In genomic region chr6:111862314-111862713, GRCh38 we compare ENCODE assay signal across 16 cellular contexts. TPM values are rescaled to one million over a fixed set of nuclear protein-coding genes. Genes with fewer than 3 reads are reported as not detected.
DNase-seq lines count a peak whose midpoint lies in the region; ATAC-seq lines count a peak whose summit lies in the region.
"Had no signal": no experiment of that assay in that cellular context is flagged by ENCODE, and none has a peak within 500 bp of the region (broad histone marks: within the 10 kb centered on the region; RNA-seq: fewer than 3 reads in every experiment).

No MANE protein-coding gene starts in this region.

- H3K27me3 Mint-ChIP-seq in activated naive CD4-positive, alpha-beta T cell treated with anti-CD3 and anti-CD28 coated beads, Interleukin-2, amount 50 U/mL, for 24 hours = no peaks in the 10 kb centered on the region
- no peaks in the 10 kb centered on the region for H3K27me3 Mint-ChIP-seq in activated T-helper 17 cell treated with anti-CD3 and anti-CD28 coated beads, Interleukin-2, amount 50 U/mL, for 72 hours
- no peaks in the 10 kb centered on the region for H3K27me3 Mint-ChIP-seq in stimulated activated naive CD8-positive, alpha-beta T cell treated with anti-CD3 and anti-CD28 coated beads, Interleukin-15, amount 100 ng/mL, for 72 hours

- H3K4me1 ChIP-seq in iPS-20b (ENCODE audit: insufficient read depth, low read length) = peaks cover 60% of the 10 kb centered on the region
- H3K4me1 ChIP-seq: tibial artery had no signal

- DNase-seq in activated naive CD4-positive, alpha-beta T cell treated with Interleukin-2 at 50 U/mL for 16 hours = no peak
- DNase-seq in stimulated activated naive CD8-positive, alpha-beta T cell treated with anti-CD3 and anti-CD28 coated beads, Interleukin-15, amount 100 ng/mL, for 72 hours = no peak
- DNase-seq in NCI-H1105 (lab: John Stamatoyannopoulos, UW) = no peak
- no peak for DNase-seq in NCI-H1048 (lab: John Stamatoyannopoulos, UW)
- DNase-seq: amniotic stem cell; Karpas-422; NCI-H2107; ovary; right cardiac atrium; stimulated activated CD4-positive, alpha-beta T cell treated with anti-CD3 and anti-CD28 coated beads, Interleukin-15, amount 100 ng/mL, for 24 hours; tibial artery had no signal

- ATAC-seq in activated T-helper 17 cell treated with anti-CD3 and anti-CD28 coated beads, Interleukin-2, amount 50 U/mL, for 72 hours (replicated peaks) = no peak
- ATAC-seq in stimulated activated naive CD8-positive, alpha-beta T cell treated with anti-CD3 and anti-CD28 coated beads, Interleukin-15, amount 100 ng/mL, for 72 hours = no peak
- no peak for ATAC-seq in GM21367 (IDR thresholded peaks at IDR 0.05; ENCODE audit: unreplicated experiment)
- ATAC-seq: right cardiac atrium, Right ventricle myocardium inferior had no signal

- H3K4me3 Mint-ChIP-seq in activated naive CD4-positive, alpha-beta T cell treated with anti-CD3 and anti-CD28 coated beads, Interleukin-2, amount 50 U/mL, for 24 hours = peak overlapping the region; percentile 67
- peak overlapping the region; percentile 82 for H3K4me3 Mint-ChIP-seq in activated T-helper 17 cell treated with anti-CD3 and anti-CD28 coated beads, Interleukin-2, amount 50 U/mL, for 72 hours
- peak overlapping the region; percentile 7 to 25 for H3K4me3 Mint-ChIP-seq in stimulated activated naive CD8-positive, alpha-beta T cell treated with anti-CD3 and anti-CD28 coated beads, Interleukin-15, amount 100 ng/mL, for 72 hours

- no peaks in the 10 kb centered on the region for H3K9me3 Mint-ChIP-seq in activated naive CD4-positive, alpha-beta T cell treated with anti-CD3 and anti-CD28 coated beads, Interleukin-2, amount 50 U/mL, for 24 hours
- no peaks in the 10 kb centered on the region for H3K9me3 Mint-ChIP-seq in activated T-helper 17 cell treated with anti-CD3 and anti-CD28 coated beads, Interleukin-2, amount 50 U/mL, for 72 hours
- H3K9me3 Mint-ChIP-seq in stimulated activated naive CD8-positive, alpha-beta T cell treated with anti-CD3 and anti-CD28 coated beads, Interleukin-15, amount 100 ng/mL, for 72 hours = no peaks in the 10 kb centered on the region

- no peaks in the 10 kb centered on the region for H3K36me3 ChIP-seq in iPS-20b (ENCODE audit: insufficient read depth, low read depth, low read length)
- H3K36me3 ChIP-seq: ovary, tibial artery had no signal

- H3K9ac ChIP-seq in iPS-20b (ENCODE audit: low read depth, low read length) = peak overlapping the region; percentile 2; the same call in 1 of the 2 replicates

- H3K27ac ChIP-seq in iPS-20b (ENCODE audit: low read length) = peak overlapping the region; percentile 19
- H3K27ac ChIP-seq: ovary, tibial artery had no signal

- H3K9me3 ChIP-seq in iPS-20b (ENCODE audit: insufficient read depth, low read depth, low read length) = no peaks in the 10 kb centered on the region
- H3K9me3 ChIP-seq: ovary, tibial artery had no signal

- peak overlapping the region; percentile 94 for H3K27ac Mint-ChIP-seq in activated naive CD4-positive, alpha-beta T cell treated with anti-CD3 and anti-CD28 coated beads, Interleukin-2, amount 50 U/mL, for 24 hours
- peak overlapping the region; percentile 95 for H3K27ac Mint-ChIP-seq in activated T-helper 17 cell treated with anti-CD3 and anti-CD28 coated beads, Interleukin-2, amount 50 U/mL, for 72 hours
- peak overlapping the region in 1 of 2 donors; percentile 84 for H3K27ac Mint-ChIP-seq in stimulated activated naive CD8-positive, alpha-beta T cell treated with anti-CD3 and anti-CD28 coated beads, Interleukin-15, amount 100 ng/mL, for 72 hours

- peaks cover 30% of the 10 kb centered on the region for H3K36me3 Mint-ChIP-seq in activated naive CD4-positive, alpha-beta T cell treated with anti-CD3 and anti-CD28 coated beads, Interleukin-2, amount 50 U/mL, for 24 hours
- peaks cover 93% of the 10 kb centered on the region for H3K36me3 Mint-ChIP-seq in activated T-helper 17 cell treated with anti-CD3 and anti-CD28 coated beads, Interleukin-2, amount 50 U/mL, for 72 hours (ENCODE audit: low read depth)

- no peaks in the 10 kb centered on the region for H3K27me3 ChIP-seq in iPS-20b (ENCODE audit: insufficient read depth, low read length)
- H3K27me3 ChIP-seq: ovary, tibial artery had no signal

- peaks cover 97% of the 10 kb centered on the region for H3K4me1 Mint-ChIP-seq in activated naive CD4-positive, alpha-beta T cell treated with anti-CD3 and anti-CD28 coated beads, Interleukin-2, amount 50 U/mL, for 24 hours
- H3K4me1 Mint-ChIP-seq in activated T-helper 17 cell treated with anti-CD3 and anti-CD28 coated beads, Interleukin-2, amount 50 U/mL, for 72 hours = peaks cover 89% of the 10 kb centered on the region
- H3K4me1 Mint-ChIP-seq in stimulated activated naive CD8-positive, alpha-beta T cell treated with anti-CD3 and anti-CD28 coated beads, Interleukin-15, amount 100 ng/mL, for 72 hours = peaks cover 100% of the 10 kb centered on the region

- H3K4me3 ChIP-seq in iPS-20b (ENCODE audit: low read length) = peak overlapping the region; percentile 7; the same call in 1 of the 2 replicates
- H3K4me3 ChIP-seq: ovary, tibial artery had no signal

RNA-seq across cellular contexts. Expression of gene FYN, which starts 10.9 kb away (rescaled TPM):
- 100 to 1,000 TPM; 139 to 326 TPM for total RNA-seq in activated T-helper 17 cell treated with anti-CD3 and anti-CD28 coated beads, Interleukin-2, amount 50 U/mL, for 72 hours

Comparison
In these comparisons a context has a peak if more than half of its experiments do, and no peak if none do; other contexts are left out.
1. H3K4me3 Mint-ChIP-seq: peak in every context shown above with its lines; median percentile 82 in activated T-helper 17 cell treated with anti-CD3 and anti-CD28 coated beads, Interleukin-2, amount 50 U/mL, for 72 hours; 67 in activated naive CD4-positive, alpha-beta T cell treated with anti-CD3 and anti-CD28 coated beads, Interleukin-2, amount 50 U/mL, for 24 hours; 16 in stimulated activated naive CD8-positive, alpha-beta T cell treated with anti-CD3 and anti-CD28 coated beads, Interleukin-15, amount 100 ng/mL, for 72 hours.